In genomic region chr10:7686351-7687171, GRCh38 we compare ENCODE assay signal across 13 cellular contexts. TPM values are rescaled to one million over a fixed set of nuclear protein-coding genes. Genes with fewer than 3 reads are reported as not detected.
A peak's percentile ranks its signal among the peaks of the same experiment; 100 is the strongest.
DNase-seq lines count a peak whose midpoint lies in the region; ATAC-seq and TF ChIP-seq lines count a peak whose summit lies in the region.
"Had no signal": no experiment of that assay in that cellular context is flagged by ENCODE, and none has a peak within 500 bp of the region (broad histone marks: within the 10 kb centered on the region; RNA-seq: fewer than 3 reads in every experiment).

No MANE protein-coding gene starts in this region.

- POLR2A ChIA-PET in SK-N-SH (lab: Yijun Ruan, JAX), result interaction anchor here (1.2 kb wide), 1 partner anchor 161 kb away, joined by 3 read pairs; no protein-coding TSS in a partner anchor

- CTCF ChIA-PET in SK-N-SH (lab: Yijun Ruan, JAX), result interaction anchor here (0.7 to 7.9 kb wide), 54 partner anchors 9 to 1626 kb away, joined by 3 to 152 read pairs (median 4); no protein-coding TSS in a partner anchor

- TF ChIP-seq EP300 in SK-N-SH (IDR thresholded peaks at IDR 0.05; ENCODE audit: borderline replicate concordance in 1 of 2, low read depth in 1 of 2, low read length in 1 of 2), result no peak

- no peaks in the 10 kb centered on the region for H3K9me2 ChIP-seq in SK-N-SH

- no peaks in the 10 kb centered on the region for H3K79me2 ChIP-seq in SK-N-SH (ENCODE audit: insufficient read depth)

- TF ChIP-seq CTCF in SK-N-SH (IDR thresholded peaks at IDR 0.05), result no peak
- TF ChIP-seq CTCF in body of pancreas (IDR thresholded peaks at IDR 0.05), result no peak

- H4K20me1 ChIP-seq in SK-N-SH (ENCODE audit: insufficient read depth), result no peaks in the 10 kb centered on the region

- no peaks in the 10 kb centered on the region for H3K27me3 ChIP-seq in SK-N-SH (ENCODE audit: insufficient read depth)
- no peaks in the 10 kb centered on the region for H3K27me3 ChIP-seq in body of pancreas

- H3K4me1 ChIP-seq in SK-N-SH (ENCODE audit: control insufficient read depth in 1 of 2, insufficient read depth in 2 of 2, low read depth in 1 of 2, low read length in 1 of 2) (no peaks in the 10 kb centered on the region), body of pancreas (no peaks in the 10 kb centered on the region)

- H3K27ac ChIP-seq in SK-N-SH (ENCODE audit: low read depth in 2 of 2, low read length in 1 of 2) (no peak overlapping the region), body of pancreas (peak overlapping the region in 1 of 4 donors; percentile 6)
- H3K27ac ChIP-seq: epithelial cell of prostate had no signal

- H3K36me3 ChIP-seq in SK-N-SH (replicated peaks in 1 of 2; ENCODE audit: control insufficient read depth in 1 of 2, insufficient read depth in 2 of 2, low read length in 1 of 2) (no peaks in the 10 kb centered on the region), body of pancreas (replicated peaks in 1 of 2; ENCODE audit: insufficient read depth in 1 of 2, low read depth in 2 of 2) (no peaks in the 10 kb centered on the region)

- 0 out of 4 replicates have a peak overlapping the region, but pooled peaks of 1 of the 2 experiments have one; percentile 48 for H3K4me3 ChIP-seq in SK-N-SH (ENCODE audit: low read depth in 2 of 2, low read length in 1 of 2)
- no peak overlapping the region for H3K4me3 ChIP-seq in body of pancreas

- TF ChIP-seq POLR2A in body of pancreas (IDR thresholded peaks at IDR 0.05), result no peak

- WGBS in SK-N-SH (ENCODE audit: low lambda C conversion rate), result 42% methylated on average over 13 of the region's 13 CpGs
- WGBS in body of pancreas, 2 donors, result 41 to 46% methylated on average over 13 of the region's 13 CpGs

- no peak overlapping the region for H2AFZ ChIP-seq in SK-N-SH (ENCODE audit: low read depth)

- no peaks in the 10 kb centered on the region for H3F3A ChIP-seq in SK-N-SH (replicated peaks; ENCODE audit: insufficient read depth)

- DNase-seq in SK-N-SH, result no peak
- DNase-seq in NCI-H1417 (lab: John Stamatoyannopoulos, UW), result peak; percentile 12 to 84 (median 47)
- no peak for DNase-seq in body of pancreas
- DNase-seq in sciatic nerve (ENCODE audit: low spot score), result no peak
- no peak for DNase-seq in activated effector memory CD4-positive, alpha-beta T cell treated with anti-CD3 and anti-CD28 coated beads, Interleukin-2, amount 50 U/mL, for 16 hours
- no peak for DNase-seq in stimulated activated CD4-positive, alpha-beta T cell treated with anti-CD3 and anti-CD28 coated beads, Interleukin-4, amount 100 ng/mL, for 24 hours

- intact Hi-C loops in body of pancreas (cut with DNase I) (loop anchor here (10.0 kb wide), 1 partner anchor 162 kb away; no protein-coding TSS in a partner anchor), sciatic nerve (cut with DNase I) (no loop called here)

- H3K4me2 ChIP-seq in SK-N-SH, result no peak overlapping the region

- H3K9ac ChIP-seq in SK-N-SH, result no peak overlapping the region

- TF ChIP-seq RAD21 in SK-N-SH (IDR thresholded peaks at IDR 0.05; ENCODE audit: low read length), result no peak

- H3K9me3 ChIP-seq in SK-N-SH, result no peaks in the 10 kb centered on the region
- no peaks in the 10 kb centered on the region for H3K9me3 ChIP-seq in body of pancreas

- ATAC-seq in SK-N-SH treated with all-trans-retinoic acid at 6 μM for 48 hours (peak; percentile 28; the same call in 1 of the 3 replicates), body of pancreas (peak; percentile 41), sciatic nerve (peak; percentile 42), HG02840 (IDR thresholded peaks at IDR 0.05; ENCODE audit: low FRiP score, unreplicated experiment) (no peak)

TF ChIP-seq in SK-N-SH treated with all-trans-retinoic acid at 6 μM for 48 hours, 23 proteins besides CTCF, POLR2A, EP300 and RAD21 (continues in another document):
- no peak for TF ChIP-seq ZNF70 (CRISPR knock-in tag; IDR thresholded peaks at IDR 0.05)
- TF ChIP-seq CSRNP3 (CRISPR knock-in tag; IDR thresholded peaks at IDR 0.05), result no peak
- TF ChIP-seq GLIS3 (CRISPR knock-in tag; IDR thresholded peaks at IDR 0.05), result no peak
- TF ChIP-seq OSR1 (CRISPR knock-in tag; IDR thresholded peaks at IDR 0.05), result no peak
- no peak for TF ChIP-seq ARNTL (CRISPR knock-in tag; IDR thresholded peaks at IDR 0.05; ENCODE audit: borderline replicate concordance, low read depth)
- TF ChIP-seq ZNF565 (CRISPR knock-in tag; conservative IDR thresholded peaks at IDR 0.05; ENCODE audit: low read depth), result no peak
- TF ChIP-seq ZFP3 (CRISPR knock-in tag; IDR thresholded peaks at IDR 0.05), result no peak
- TF ChIP-seq PATZ1 (CRISPR knock-in tag; IDR thresholded peaks at IDR 0.05; ENCODE audit: borderline replicate concordance), result no peak
- no peak for TF ChIP-seq ZFP30 (CRISPR knock-in tag; IDR thresholded peaks at IDR 0.05)
- no peak for TF ChIP-seq ZNF8 (CRISPR knock-in tag; IDR thresholded peaks at IDR 0.05)

TF ChIP-seq in SK-N-SH, 30 proteins besides CTCF, POLR2A, EP300 and RAD21:
- TF ChIP-seq ZBTB33 (IDR thresholded peaks at IDR 0.05; ENCODE audit: borderline replicate concordance, low read depth) (no peak), MEF2A (IDR thresholded peaks at IDR 0.05; ENCODE audit: borderline replicate concordance, low read depth) (no peak), FOSL2 (IDR thresholded peaks at IDR 0.05; ENCODE audit: borderline replicate concordance, low read depth) (no peak), GABPA (IDR thresholded peaks at IDR 0.05; ENCODE audit: low read depth) (no peak), TEAD4 (IDR thresholded peaks at IDR 0.05; ENCODE audit: borderline replicate concordance, insufficient read depth) (no peak), USF2 (IDR thresholded peaks at IDR 0.05; ENCODE audit: borderline replicate concordance, low read depth, low read length) (no peak), POLR2AphosphoS5 (IDR thresholded peaks at IDR 0.05; ENCODE audit: low read depth, low read length) (no peak), NFIC (IDR thresholded peaks at IDR 0.05; ENCODE audit: borderline replicate concordance) (no peak)

RNA-seq across cellular contexts. Expression of gene ITIH2, which starts 16.6 kb away (rescaled TPM):
- polyA plus RNA-seq in SK-N-SH (2012; rRNA removed), result not detected in 2 replicates
- not detected in 2 replicates for polyA plus RNA-seq in SK-N-SH (2012; cell fraction: cytosol; rRNA removed)
- polyA plus RNA-seq in SK-N-SH (2012; cell fraction: nucleus; rRNA removed), result not detected in 2 replicates
- total RNA-seq in body of pancreas (not detected), sciatic nerve (not detected)
- total RNA-seq: activated naive CD4-positive, alpha-beta T cell treated with anti-CD3 and anti-CD28 coated beads, Interleukin-2, amount 50 U/mL, for 72 hours; CD4-positive, CD25-positive, alpha-beta regulatory T cell; G401; mesothelial cell of epicardium had no signal
- polyA plus RNA-seq: CD4-positive, CD25-positive, alpha-beta regulatory T cell had no signal

RNA-seq across cellular contexts. Expression of gene ITIH5, which starts 19.8 kb away (rescaled TPM):
- 0.05 and 0.07 TPM in 2 replicates for polyA plus RNA-seq in SK-N-SH (2012; rRNA removed)
- 0.01 TPM in 2 replicates for polyA plus RNA-seq in SK-N-SH (2012; cell fraction: cytosol; rRNA removed)
- 0.05 and 0.07 TPM in 2 replicates for polyA plus RNA-seq in SK-N-SH (2012; cell fraction: nucleus; rRNA removed)
- total RNA-seq in body of pancreas (1 to 10 TPM; 8.6 to 9.9 TPM), sciatic nerve (34.9 TPM)
- total RNA-seq: CD4-positive, CD25-positive, alpha-beta regulatory T cell had no signal
- polyA plus RNA-seq: CD4-positive, CD25-positive, alpha-beta regulatory T cell had no signal

Comparison
In these comparisons a context has a peak if more than half of its experiments do, and no peak if none do; other contexts are left out.
1. DNase-seq: peak in NCI-H1417 (3 of 3); none in SK-N-SH (single experiment), body of pancreas (0 of 4), sciatic nerve (single experiment), activated effector memory CD4-positive, alpha-beta T cell treated with anti-CD3 and anti-CD28 coated beads, Interleukin-2, amount 50 U/mL, for 16 hours (single experiment) and stimulated activated CD4-positive, alpha-beta T cell treated with anti-CD3 and anti-CD28 coated beads, Interleukin-4, amount 100 ng/mL, for 24 hours (single experiment).